1 cellular context compared by ENCODE assay signal in the genomic region with DNA sequence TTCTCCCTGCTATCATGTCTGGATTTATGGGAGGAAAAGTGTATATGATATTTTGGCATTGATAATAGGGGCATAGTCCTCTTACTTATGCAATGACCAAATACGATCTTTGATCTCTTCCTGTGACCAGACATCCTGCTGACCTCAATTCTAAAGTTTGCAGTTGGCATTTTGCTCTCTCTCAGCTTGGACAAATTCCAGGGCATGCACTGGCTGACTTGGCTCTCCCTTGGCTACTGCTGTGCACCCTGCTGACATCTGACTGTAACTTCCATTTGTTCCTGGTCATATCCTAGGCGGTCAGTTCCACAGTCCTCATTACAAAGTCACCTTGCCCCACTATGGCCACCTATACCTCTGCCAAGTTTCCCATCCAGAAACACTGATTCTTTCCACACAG.
TF ChIP-seq lines count a peak whose summit lies in the region.

No MANE protein-coding gene starts in this region.

TF ChIP-seq in SK-N-SH treated with all-trans-retinoic acid at 6 μM for 48 hours, 23 proteins besides CTCF, POLR2A, EP300 and RAD21 (continued from another document):
- TF ChIP-seq, protein P1, sequence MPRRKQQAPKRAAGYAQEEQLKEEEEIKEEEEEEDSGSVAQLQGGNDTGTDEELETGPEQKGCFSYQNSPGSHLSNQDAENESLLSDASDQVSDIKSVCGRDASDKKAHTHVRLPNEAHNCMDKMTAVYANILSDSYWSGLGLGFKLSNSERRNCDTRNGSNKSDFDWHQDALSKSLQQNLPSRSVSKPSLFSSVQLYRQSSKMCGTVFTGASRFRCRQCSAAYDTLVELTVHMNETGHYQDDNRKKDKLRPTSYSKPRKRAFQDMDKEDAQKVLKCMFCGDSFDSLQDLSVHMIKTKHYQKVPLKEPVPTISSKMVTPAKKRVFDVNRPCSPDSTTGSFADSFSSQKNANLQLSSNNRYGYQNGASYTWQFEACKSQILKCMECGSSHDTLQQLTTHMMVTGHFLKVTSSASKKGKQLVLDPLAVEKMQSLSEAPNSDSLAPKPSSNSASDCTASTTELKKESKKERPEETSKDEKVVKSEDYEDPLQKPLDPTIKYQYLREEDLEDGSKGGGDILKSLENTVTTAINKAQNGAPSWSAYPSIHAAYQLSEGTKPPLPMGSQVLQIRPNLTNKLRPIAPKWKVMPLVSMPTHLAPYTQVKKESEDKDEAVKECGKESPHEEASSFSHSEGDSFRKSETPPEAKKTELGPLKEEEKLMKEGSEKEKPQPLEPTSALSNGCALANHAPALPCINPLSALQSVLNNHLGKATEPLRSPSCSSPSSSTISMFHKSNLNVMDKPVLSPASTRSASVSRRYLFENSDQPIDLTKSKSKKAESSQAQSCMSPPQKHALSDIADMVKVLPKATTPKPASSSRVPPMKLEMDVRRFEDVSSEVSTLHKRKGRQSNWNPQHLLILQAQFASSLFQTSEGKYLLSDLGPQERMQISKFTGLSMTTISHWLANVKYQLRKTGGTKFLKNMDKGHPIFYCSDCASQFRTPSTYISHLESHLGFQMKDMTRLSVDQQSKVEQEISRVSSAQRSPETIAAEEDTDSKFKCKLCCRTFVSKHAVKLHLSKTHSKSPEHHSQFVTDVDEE (CRISPR knock-in tag; IDR thresholded peaks at IDR 0.05): no peak
TF ChIP-seq in SK-N-SH treated with all-trans-retinoic acid at 6 μM for 48 hours: peak in this region for 0.
